In the genomic region with DNA sequence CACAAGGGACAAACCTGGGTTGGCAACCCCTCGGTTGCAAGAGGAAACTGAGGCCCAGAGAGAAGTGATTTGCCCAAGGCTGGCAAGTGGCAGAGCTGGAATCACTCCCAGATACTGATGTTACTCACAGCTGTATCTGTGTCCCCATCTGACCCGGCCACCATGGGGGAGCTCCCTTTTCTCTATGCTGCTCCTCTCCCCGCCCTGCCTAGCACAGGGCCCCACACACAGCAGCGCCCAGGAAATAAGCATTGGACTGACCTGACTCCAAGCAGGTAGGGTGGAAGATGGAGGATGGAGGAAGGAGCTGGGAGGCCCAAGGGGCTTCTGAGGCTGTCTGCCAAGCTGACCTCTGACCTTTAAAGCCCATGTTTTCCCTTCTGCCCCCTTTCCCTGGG, we compare ENCODE assay signal across 21 cellular contexts. TPM values are rescaled to one million over a fixed set of nuclear protein-coding genes. Genes with fewer than 3 reads are reported as not detected.
DNase-seq lines count a peak whose midpoint lies in the region; ATAC-seq, FAIRE-seq and TF ChIP-seq lines count a peak whose summit lies in the region.
"Had no signal": no experiment of that assay in that cellular context is flagged by ENCODE, and none has a peak within 500 bp of the region (broad histone marks: within the 10 kb centered on the region; RNA-seq: fewer than 3 reads in every experiment).

No MANE protein-coding gene starts in this region.

- peak overlapping the region in 1 of 4 donors; percentile 69 for H3K4me3 ChIP-seq in Peyer's patch
- peak overlapping the region in 1 of 2 donors; percentile 21 for H3K4me3 ChIP-seq in duodenal mucosa (ENCODE audit: low read depth in 1 of 2, low read length in 2 of 2)
- no peak overlapping the region for H3K4me3 ChIP-seq in small intestine (ENCODE audit: low read depth in 1 of 2, low read length in 2 of 2)
- H3K4me3 ChIP-seq: adrenal gland, upper lobe of left lung had no signal

- H3K9ac ChIP-seq in duodenal mucosa (ENCODE audit: low read depth in 1 of 2, low read length in 2 of 2): peak overlapping the region; percentile 38 to 88

- ATAC-seq in GM21825 (IDR thresholded peaks at IDR 0.05; ENCODE audit: unreplicated experiment): no peak
- ATAC-seq: stimulated activated memory B cell treated with anti-CD40 and anti-IgM and Interleukin-4, amounts not matched to agents 10 μg/mL and 1 μg/mL and 100 μg/mL, for 72 hours had no signal

- H3K9me3 ChIP-seq in Peyer's patch (no peaks in the 10 kb centered on the region), duodenal mucosa (ENCODE audit: control insufficient read depth in 1 of 2, low read length in 2 of 2) (no peaks in the 10 kb centered on the region), small intestine (ENCODE audit: control insufficient read depth, low read depth) (no peaks in the 10 kb centered on the region)
- H3K9me3 ChIP-seq: adrenal gland, BE2C, upper lobe of left lung had no signal

- no peak for TF ChIP-seq CTCF in Peyer's patch (IDR thresholded peaks at IDR 0.05)

- WGBS in small intestine, 3 donors: 25 to 59% (median 31%) methylated on average over 4 of the region's 4 CpGs

- no peak for TF ChIP-seq POLR2A in Peyer's patch (IDR thresholded peaks at IDR 0.05)

- H3K4me1 ChIP-seq in Peyer's patch (peaks cover 0 to 41% (median 5%) of the 10 kb centered on the region in 4 donors), duodenal mucosa (ENCODE audit: control insufficient read depth in 1 of 2, insufficient read depth in 2 of 2, low read length in 2 of 2) (peaks cover 18 to 24% of the 10 kb centered on the region in 2 donors), small intestine (ENCODE audit: control insufficient read depth in 2 of 2, insufficient read depth in 1 of 2, low read depth in 1 of 2, low read length in 1 of 2) (no peaks in the 10 kb centered on the region)

- peaks cover 0 to 3% (median 0%) of the 10 kb centered on the region in 3 donors for H3K36me3 ChIP-seq in Peyer's patch
- no peaks in the 10 kb centered on the region for H3K36me3 ChIP-seq in duodenal mucosa (ENCODE audit: control insufficient read depth in 1 of 2, insufficient read depth in 2 of 2, low read length in 2 of 2)
- H3K36me3 ChIP-seq in small intestine (ENCODE audit: control insufficient read depth in 2 of 2, insufficient read depth in 2 of 2, low read length in 2 of 2): no peaks in the 10 kb centered on the region
- H3K36me3 ChIP-seq: adrenal gland, BE2C, upper lobe of left lung had no signal

- no peak for FAIRE-seq in small intestine (lab: Jason Lieb, UNC)
- FAIRE-seq: D721Med had no signal

- peak in 2 of 3 donors; percentile 59 to 64 for DNase-seq in Peyer's patch
- DNase-seq in small intestine: peak; percentile 63
- DNase-seq in RKO (ENCODE audit: low spot score): no peak
- no peak for DNase-seq in EL
- DNase-seq: activated CD4-positive, alpha-beta T cell treated with anti-CD3 and anti-CD28 coated beads for 1 hour; activated effector memory CD4-positive, alpha-beta T cell treated with anti-CD3 and anti-CD28 coated beads, Interleukin-2, amount 50 U/mL, for 16 hours; BE2C; effector memory CD4-positive, alpha-beta T cell; mesendoderm; MV-4-11; NCI-H524; nephron progenitor cell; stimulated activated CD4-positive, alpha-beta T cell treated with anti-CD3 and anti-CD28 coated beads, Interleukin-12 subunit alpha, Interleukin-12 subunit beta, amount 100 ng/mL, for 4 hours; T-helper 9 cell had no signal

- H3K27ac ChIP-seq in Peyer's patch (peak overlapping the region in 3 of 4 donors; percentile 82 to 95 (median 85)), duodenal mucosa (ENCODE audit: low read depth, low read length) (no peak overlapping the region), small intestine (ENCODE audit: low read depth in 1 of 2, low read length in 1 of 2) (peak overlapping the region; percentile 75 to 85)
- H3K27ac ChIP-seq: adrenal gland had no signal

- H3K27me3 ChIP-seq in Peyer's patch (peaks cover 0 to 3% of the 10 kb centered on the region in 2 donors), duodenal mucosa (ENCODE audit: control insufficient read depth in 1 of 2, insufficient read depth in 2 of 2, low read length in 2 of 2) (no peaks in the 10 kb centered on the region), small intestine (ENCODE audit: control insufficient read depth in 2 of 2, insufficient read depth in 2 of 2, low read length in 2 of 2) (no peaks in the 10 kb centered on the region)

RNA-seq across cellular contexts. Expression of gene FBLIM1, which starts 3.0 kb away (rescaled TPM):
- 100 to 1,000 TPM in 3 of 4 donors, 10 to 100 TPM in 1; 50.3 to 502 (median 337) TPM for total RNA-seq in Peyer's patch
- 100 to 1,000 TPM in 2 of 3 donors, 10 to 100 TPM in 1; 76.2 to 371 (median 218) TPM for polyA plus RNA-seq in small intestine

RNA-seq across cellular contexts. Expression of gene TMEM82, which starts 13.3 kb away (rescaled TPM):
- 10 to 100 TPM in 3 of 4 donors, 1 to 10 TPM in 1; 2.5 to 42.4 (median 32.7) TPM for total RNA-seq in Peyer's patch
- 10 to 100 TPM; 27.0 to 61.3 (median 45.9) TPM for polyA plus RNA-seq in small intestine
- total RNA-seq: upper lobe of left lung had no signal
- polyA plus RNA-seq: adrenal gland, keratinocyte had no signal

RNA-seq across cellular contexts. Expression of gene SLC25A34, which starts 19.6 kb away (rescaled TPM):
- 100 to 1,000 TPM in 1 of 4 donors, 10 to 100 TPM in 3; 32.2 to 127 (median 69.5) TPM for total RNA-seq in Peyer's patch
- polyA plus RNA-seq in small intestine: 10 to 100 TPM; 10.4 to 51.2 (median 39.2) TPM

RNA-seq across cellular contexts. Expression of gene UQCRHL, which starts 51.8 kb away (rescaled TPM):
- total RNA-seq in Peyer's patch: 1 to 10 TPM; 1.3 to 2.5 (median 1.6) TPM
- 1 to 10 TPM; 2.7 to 4.7 (median 3.8) TPM for polyA plus RNA-seq in small intestine

Comparison
In these comparisons a context has a peak if more than half of its experiments do, and no peak if none do; other contexts are left out.
1. DNase-seq: peak in Peyer's patch (2 of 3) and small intestine (single experiment); none in RKO (single experiment) and EL (single experiment).